ENCODE assay signal across 33 cellular contexts in the genomic region with DNA sequence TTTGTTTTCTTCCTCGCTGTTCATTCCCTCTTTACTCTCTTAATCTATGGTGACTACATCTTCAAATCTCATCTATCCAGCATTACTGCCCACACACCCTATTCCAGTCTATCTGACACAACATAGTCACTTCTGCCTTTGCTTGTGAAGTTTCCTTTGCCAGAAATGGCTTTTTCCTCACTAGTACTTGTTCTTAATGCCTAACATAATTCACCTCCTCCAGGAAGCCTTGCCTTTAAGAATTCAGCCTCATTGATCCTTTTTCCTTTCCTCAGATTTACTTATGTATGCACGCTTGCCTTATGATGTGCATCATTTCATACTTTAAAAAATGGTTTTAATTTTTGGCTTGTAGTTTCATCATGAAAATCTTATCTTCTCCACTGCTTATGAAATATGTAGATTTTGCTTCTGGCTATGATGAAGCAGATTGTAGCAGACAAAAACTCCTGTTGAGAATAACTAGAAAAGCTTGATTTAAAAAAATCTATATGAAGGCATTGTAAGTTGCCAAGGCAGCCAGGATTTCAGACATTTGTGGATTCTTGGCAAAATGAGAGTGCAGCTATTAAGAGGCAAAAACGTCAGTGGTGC. TPM values are rescaled to one million over a fixed set of nuclear protein-coding genes. Genes with fewer than 3 reads are reported as not detected.
"Had no signal": no experiment of that assay in that cellular context is flagged by ENCODE, and none has a peak within 500 bp of the region (broad histone marks: within the 10 kb centered on the region; RNA-seq: fewer than 3 reads in every experiment).

No MANE protein-coding gene starts in this region.

- ATAC-seq: activated CD4-positive, alpha-beta T cell treated with anti-CD3 and anti-CD28 coated beads for 36 hours; activated CD8-positive, alpha-beta memory T cell treated with anti-CD3 and anti-CD28 coated beads, Interleukin-2, amount 10 ng/mL, durations not matched to agents 7 days and 5 days; activated CD8-positive, alpha-beta T cell treated with anti-CD3 and anti-CD28 coated beads, Interleukin-2, amount 10 ng/mL, durations not matched to agents 7 days and 5 days; activated naive CD4-positive, alpha-beta T cell treated with anti-CD3 and anti-CD28 coated beads, Interleukin-2, amount 50 U/mL, for 72 hours; body of pancreas; effector memory CD8-positive, alpha-beta T cell; foreskin keratinocyte; heart left ventricle; left lung; lower lobe of right lung; right lobe of liver; upper lobe of right lung had no signal

- DNase-seq: activated CD4-positive, alpha-beta T cell treated with anti-CD3 and anti-CD28 coated beads for 36 hours; activated CD4-positive, CD25-positive, alpha-beta regulatory T cell; activated CD8-positive, alpha-beta memory T cell treated with anti-CD3 and anti-CD28 coated beads, Interleukin-2, amount 10 ng/mL, durations not matched to agents 7 days and 5 days; activated CD8-positive, alpha-beta T cell treated with anti-CD3 and anti-CD28 coated beads, Interleukin-2, amount 10 ng/mL, durations not matched to agents 7 days and 5 days; activated naive CD4-positive, alpha-beta T cell; activated T-cell treated with anti-CD3 and anti-CD28 coated beads, Interleukin-2, amount 50 U/mL, for 48 hours; aorta; body of pancreas; colonic mucosa; effector memory CD8-positive, alpha-beta T cell; erythroblast; foreskin keratinocyte; heart left ventricle; hypothalamus; immature natural killer cell; left lung; lower lobe of right lung; mesendoderm; ovary; right lobe of liver; stimulated activated CD4-positive, alpha-beta T cell treated with anti-CD3 and anti-CD28 coated beads, Interleukin-12 subunit alpha, Interleukin-12 subunit beta, amount 100 ng/mL, for 4 hours; stimulated activated CD4-positive, alpha-beta T cell treated with anti-CD3 and anti-CD28 coated beads, Interleukin-4, amount 100 ng/mL, for 1 hour; SW 1271; T1000; upper lobe of right lung had no signal

- H3K27me3 ChIP-seq: body of pancreas, colonic mucosa, foreskin keratinocyte, heart left ventricle, left lung, ovary, right lobe of liver, upper lobe of right lung had no signal

- H3K36me3 Mint-ChIP-seq: activated naive CD4-positive, alpha-beta T cell treated with anti-CD3 and anti-CD28 coated beads, Interleukin-2, amount 50 U/mL, for 72 hours had no signal

- H3K36me3 ChIP-seq: colonic mucosa, heart left ventricle, left lung, lower lobe of right lung, ovary, right lobe of liver, upper lobe of right lung had no signal

- H3K27ac Mint-ChIP-seq: activated CD4-positive, alpha-beta T cell treated with anti-CD3 and anti-CD28 coated beads for 36 hours; activated CD8-positive, alpha-beta memory T cell treated with anti-CD3 and anti-CD28 coated beads, Interleukin-2, amount 10 ng/mL, durations not matched to agents 7 days and 5 days; activated CD8-positive, alpha-beta T cell treated with anti-CD3 and anti-CD28 coated beads, Interleukin-2, amount 10 ng/mL, durations not matched to agents 7 days and 5 days; activated naive CD4-positive, alpha-beta T cell treated with anti-CD3 and anti-CD28 coated beads, Interleukin-2, amount 50 U/mL, for 72 hours; activated T-helper 2 cell treated with anti-CD3 and anti-CD28 coated beads, Interferon-gamma antibody, Interleukin-2, Interleukin-4, amounts not matched to agents 10 μg/mL and 5 μg/mL and 100 μg/mL, durations not matched to agents 14 hours and 24 hours and 36 hours; effector memory CD8-positive, alpha-beta T cell; immature natural killer cell; nephron; progenitor cell of endocrine pancreas; stimulated activated naive CD8-positive, alpha-beta T cell treated with anti-CD3 and anti-CD28 coated beads, Interleukin-15, Interleukin-2, amounts not matched to agents 100 ng/mL and 50 ng/mL, for 24 hours; T-helper 1 cell treated with Interleukin-12 subunit alpha and Interleukin-12 subunit beta and Interleukin-4 antibody, amounts not matched to agents 30 μg/mL and 1 μg/mL, for 36 hours had no signal

- H3K4me1 ChIP-seq: right lobe of liver had no signal

- H3K4me3 Mint-ChIP-seq: activated CD4-positive, alpha-beta T cell treated with anti-CD3 and anti-CD28 coated beads for 36 hours; activated CD8-positive, alpha-beta memory T cell treated with anti-CD3 and anti-CD28 coated beads, Interleukin-2, amount 10 ng/mL, durations not matched to agents 7 days and 5 days; activated CD8-positive, alpha-beta T cell treated with anti-CD3 and anti-CD28 coated beads, Interleukin-2, amount 10 ng/mL, durations not matched to agents 7 days and 5 days; effector memory CD8-positive, alpha-beta T cell; immature natural killer cell; nephron; stimulated activated naive CD8-positive, alpha-beta T cell treated with anti-CD3 and anti-CD28 coated beads, Interleukin-15, Interleukin-2, amounts not matched to agents 100 ng/mL and 50 ng/mL, for 24 hours; T-helper 1 cell treated with Interleukin-12 subunit alpha and Interleukin-12 subunit beta and Interleukin-4 antibody, amounts not matched to agents 30 μg/mL and 1 μg/mL, for 36 hours had no signal

- H3K27ac ChIP-seq: body of pancreas, colonic mucosa, foreskin keratinocyte, heart left ventricle, left lung, lower lobe of right lung, ovary, right lobe of liver, upper lobe of right lung had no signal

- H3K9me3 ChIP-seq: body of pancreas, colonic mucosa, heart left ventricle, left lung, lower lobe of right lung, ovary, right lobe of liver, upper lobe of right lung had no signal

- H3K4me3 ChIP-seq: body of pancreas, colonic mucosa, heart left ventricle, left lung, lower lobe of right lung, ovary, right lobe of liver, upper lobe of right lung had no signal

- H3K9me3 Mint-ChIP-seq: activated naive CD4-positive, alpha-beta T cell treated with anti-CD3 and anti-CD28 coated beads, Interleukin-2, amount 50 U/mL, for 72 hours; activated T-helper 2 cell treated with anti-CD3 and anti-CD28 coated beads, Interferon-gamma antibody, Interleukin-2, Interleukin-4, amounts not matched to agents 10 μg/mL and 5 μg/mL and 100 μg/mL, durations not matched to agents 14 hours and 24 hours and 36 hours; effector memory CD8-positive, alpha-beta T cell; immature natural killer cell; nephron; stimulated activated naive CD8-positive, alpha-beta T cell treated with anti-CD3 and anti-CD28 coated beads, Interleukin-15, Interleukin-2, amounts not matched to agents 100 ng/mL and 50 ng/mL, for 24 hours; T-helper 1 cell treated with Interleukin-12 subunit alpha and Interleukin-12 subunit beta and Interleukin-4 antibody, amounts not matched to agents 30 μg/mL and 1 μg/mL, for 36 hours had no signal

RNA-seq across cellular contexts. Expression of gene CHRDL2, which starts 49.1 kb away (rescaled TPM):
- total RNA-seq: activated CD4-positive, alpha-beta T cell treated with anti-CD3 and anti-CD28 coated beads for 36 hours; activated CD8-positive, alpha-beta memory T cell treated with anti-CD3 and anti-CD28 coated beads, Interleukin-2, amount 10 ng/mL, durations not matched to agents 7 days and 5 days; activated CD8-positive, alpha-beta T cell treated with anti-CD3 and anti-CD28 coated beads, Interleukin-2, amount 10 ng/mL, durations not matched to agents 7 days and 5 days; activated naive CD4-positive, alpha-beta T cell treated with anti-CD3 and anti-CD28 coated beads, Interleukin-2, amount 50 U/mL, for 72 hours; activated T-helper 2 cell treated with anti-CD3 and anti-CD28 coated beads, Interferon-gamma antibody, Interleukin-2, Interleukin-4, amounts not matched to agents 10 μg/mL and 5 μg/mL and 100 μg/mL, durations not matched to agents 14 hours and 24 hours and 36 hours; body of pancreas; foreskin keratinocyte; renal cortical epithelial cell; subcutaneous adipose tissue had no signal
- polyA plus RNA-seq: foreskin keratinocyte, immature natural killer cell had no signal
